9 cellular contexts compared by ENCODE assay signal in the genomic region with DNA sequence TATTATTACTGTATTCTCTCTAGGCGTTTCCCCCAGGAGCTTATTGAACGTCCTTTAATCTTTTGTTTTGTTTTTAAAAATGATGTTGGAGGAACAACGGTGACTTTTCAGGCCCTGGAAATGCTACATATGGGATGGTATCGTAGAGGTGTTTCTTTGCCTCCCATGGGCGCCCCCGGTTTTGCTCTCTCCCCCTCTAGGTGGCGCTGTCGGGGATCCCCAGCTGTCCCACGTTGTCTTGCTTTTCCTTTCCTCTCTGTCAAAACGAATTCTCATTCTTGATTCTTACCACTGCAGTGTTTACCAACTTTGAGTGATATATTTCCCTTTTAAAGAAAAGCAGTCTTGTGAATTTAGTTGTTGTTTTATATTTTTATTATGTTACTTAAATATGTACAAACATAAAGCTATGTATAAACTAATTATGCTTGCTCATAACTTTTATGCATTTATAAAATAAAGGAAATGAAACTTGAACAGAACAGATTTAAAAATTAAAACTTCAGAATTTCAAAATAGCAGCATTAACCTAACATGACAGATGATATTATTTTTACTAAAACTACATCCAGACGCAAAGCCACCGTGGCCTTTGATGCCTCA.
DNase-seq lines count a peak whose midpoint lies in the region; ATAC-seq and TF ChIP-seq lines count a peak whose summit lies in the region.
"Had no signal": no experiment of that assay in that cellular context is flagged by ENCODE, and none has a peak within 500 bp of the region (broad histone marks: within the 10 kb centered on the region; RNA-seq: fewer than 3 reads in every experiment).

No MANE protein-coding gene starts in this region.

- no peak overlapping the region for H2BK15ac ChIP-seq in neuronal stem cell (ENCODE audit: low read length)

- H2BK5ac ChIP-seq in neuronal stem cell (ENCODE audit: low read length): no peak overlapping the region

- H3K36me3 ChIP-seq in neuronal stem cell (replicated peaks in 1 of 2; ENCODE audit: control insufficient read depth in 2 of 2, insufficient read depth in 2 of 2, low read length in 2 of 2): no peaks in the 10 kb centered on the region

- no peak overlapping the region for H3K23ac ChIP-seq in neuronal stem cell (ENCODE audit: low read depth, low read length, poor library complexity)

- H3K79me1 ChIP-seq in neuronal stem cell (ENCODE audit: low read depth, low read length): no peaks in the 10 kb centered on the region

- H4K8ac ChIP-seq in neuronal stem cell (ENCODE audit: low read depth, low read length): no peak overlapping the region

- DNase-seq in SIG-M5 treated with dmso at 0.1 percent for 504 hours (lab: John Stamatoyannopoulos, UW; ENCODE audit: unreplicated experiment): peak; percentile 8
- no peak for DNase-seq in SIG-M5 (lab: John Stamatoyannopoulos, UW)
- DNase-seq in NOMO-1 treated with dmso at 0.1 percent for 144 hours (lab: John Stamatoyannopoulos, UW; ENCODE audit: unreplicated experiment): peak; percentile 1
- no peak for DNase-seq in astrocyte of the cerebellum (ENCODE audit: low read depth)
- DNase-seq in neuronal stem cell (ENCODE audit: low spot score): peak; percentile 15
- no peak for DNase-seq in SK-N-DZ (ENCODE audit: low spot score)

- H2AK5ac ChIP-seq in neuronal stem cell (ENCODE audit: low read depth, low read length): no peak overlapping the region

- no peak overlapping the region for H3K4me2 ChIP-seq in neuronal stem cell (ENCODE audit: insufficient read depth, low read length, poor library complexity, severe bottlenecking)

- H3K9ac ChIP-seq in neuronal stem cell (ENCODE audit: low read depth, low read length, poor library complexity): no peak overlapping the region

- no peaks in the 10 kb centered on the region for H3K4me1 ChIP-seq in neuronal stem cell (ENCODE audit: control insufficient read depth in 2 of 2, insufficient read depth in 1 of 2, low read depth in 1 of 2, low read length in 2 of 2)

- H3K27me3 ChIP-seq in neuronal stem cell (ENCODE audit: control insufficient read depth in 3 of 3, insufficient read depth in 3 of 3, low read depth in 1 of 3, low read length in 3 of 3): peaks cover 0 to 3% (median 0%) of the 10 kb centered on the region in 3 experiments

- TF ChIP-seq CTCF in astrocyte of the cerebellum (IDR thresholded peaks at IDR 0.05; ENCODE audit: low read depth, low read length, missing control alignments): peak; percentile 43

- no peak overlapping the region for H3K4me3 ChIP-seq in astrocyte of the cerebellum (ENCODE audit: low read depth, low read length)
- H3K4me3 ChIP-seq in neuronal stem cell (ENCODE audit: low read length in 2 of 2): no peak overlapping the region

- H2BK120ac ChIP-seq in neuronal stem cell (ENCODE audit: low read depth, low read length): no peak overlapping the region

- no peak overlapping the region for H3K4ac ChIP-seq in neuronal stem cell (ENCODE audit: low read length)

- H2BK12ac ChIP-seq in neuronal stem cell (ENCODE audit: low read length): no peak overlapping the region

- no peak overlapping the region for H2AFZ ChIP-seq in neuronal stem cell (ENCODE audit: low read length)

- no CpG with 5 or more reads among the region's 12 CpGs for WGBS in neuronal stem cell (ENCODE audit: extremely low coverage in 2 of 2, insufficient read length in 2 of 2, insufficient replicate concordance in 1 of 2), 2 donors

- no peaks in the 10 kb centered on the region for H3K9me3 ChIP-seq in neuronal stem cell (replicated peaks in 1 of 2; ENCODE audit: control insufficient read depth in 2 of 2, insufficient read depth in 1 of 2, low read depth in 1 of 2, low read length in 2 of 2)

- ATAC-seq in HG02973 (IDR thresholded peaks at IDR 0.05; ENCODE audit: unreplicated experiment) (no peak), HG02981 (IDR thresholded peaks at IDR 0.05; ENCODE audit: unreplicated experiment) (no peak)
- ATAC-seq: naive thymus-derived CD4-positive, alpha-beta T cell had no signal

- no peak overlapping the region for H3K14ac ChIP-seq in neuronal stem cell (ENCODE audit: low read length)

- no peak overlapping the region for H3K27ac ChIP-seq in neuronal stem cell (replicated peaks; ENCODE audit: low read length)

- in situ Hi-C loops in astrocyte of the cerebellum (cut with HindIII; ENCODE audit: low sequenced_read_pairs): no loop called here

- H4K91ac ChIP-seq in neuronal stem cell (ENCODE audit: low read depth, low read length, poor library complexity): no peak overlapping the region

- H3K18ac ChIP-seq in neuronal stem cell (ENCODE audit: low read length): no peak overlapping the region

Comparison
In these comparisons a context has a peak if more than half of its experiments do, and no peak if none do; other contexts are left out.
1. DNase-seq: peak in SIG-M5 treated with dmso at 0.1 percent for 504 hours (single experiment), NOMO-1 treated with dmso at 0.1 percent for 144 hours (single experiment) and neuronal stem cell (single experiment); none in SIG-M5 (single experiment), astrocyte of the cerebellum (single experiment) and SK-N-DZ (single experiment).